1 cellular context compared by ENCODE assay signal in genomic region chr5:157539623-157540022, GRCh38.
TF ChIP-seq lines count a peak whose summit lies in the region.

No MANE protein-coding gene starts in this region.

TF ChIP-seq in K562, 482 proteins besides CTCF, POLR2A, EP300 and RAD21:
- TF ChIP-seq RERE (CRISPR knock-in tag; IDR thresholded peaks at IDR 0.05; ENCODE audit: borderline replicate concordance) = no peak
- peak; percentile 65 for TF ChIP-seq HMBOX1 (IDR thresholded peaks at IDR 0.05)
- TF ChIP-seq FOXK2 (conservative IDR thresholded peaks at IDR 0.05 in 1 of 2, IDR thresholded peaks at IDR 0.05 in 1 of 2; ENCODE audit: low read depth in 2 of 2) = no peak
- TF ChIP-seq MCM2 (IDR thresholded peaks at IDR 0.05; ENCODE audit: low read depth) = no peak
- TF ChIP-seq ZNF316 (IDR thresholded peaks at IDR 0.05) = peak; percentile 40; the same call in 1 of the 2 replicates
